1 cellular context compared by ENCODE assay signal in the genomic region with DNA sequence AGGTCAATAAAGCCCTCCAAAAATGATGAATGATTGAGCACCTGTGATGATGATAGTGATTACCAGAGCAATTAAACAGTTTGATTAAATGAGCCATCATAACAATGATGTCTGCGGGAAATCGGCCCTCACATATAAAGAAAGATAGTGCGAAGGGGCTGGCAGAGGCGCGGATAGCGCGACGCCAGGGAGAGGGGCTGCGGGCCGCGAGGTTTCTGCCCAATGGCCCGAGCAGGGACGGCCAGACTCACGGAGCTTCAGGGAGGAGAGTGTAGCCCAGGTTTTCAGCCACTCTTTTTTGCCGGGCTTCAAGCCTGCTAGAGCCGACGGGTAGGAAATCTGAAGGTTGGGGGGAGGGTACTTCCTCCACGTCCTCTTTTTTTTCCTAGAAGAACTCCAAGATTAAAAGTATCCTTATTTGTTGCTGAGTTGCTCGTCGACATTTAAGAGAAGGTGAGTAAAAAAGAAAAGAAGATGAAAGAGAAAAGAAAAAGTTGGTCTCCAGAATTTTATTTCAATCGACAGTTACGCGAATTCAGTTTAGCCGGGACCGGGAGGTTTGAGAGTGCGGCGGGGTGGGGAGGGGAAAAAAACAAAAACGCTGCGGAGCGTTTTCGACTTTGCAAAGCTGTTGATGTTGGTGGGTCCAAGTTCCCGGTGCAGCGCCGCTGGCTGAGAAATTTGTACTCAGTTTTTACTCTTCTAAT.
A peak's percentile ranks its signal among the peaks of the same experiment; 100 is the strongest.
TF ChIP-seq lines count a peak whose summit lies in the region.

No MANE protein-coding gene starts in this region.

TF ChIP-seq in HEK293, 187 proteins besides CTCF, POLR2A, EP300 and RAD21 (continued from another document and continues in another):
- TF ChIP-seq ZNF48 (tag by site-specific recombination; IDR thresholded peaks at IDR 0.05), result no peak
- no peak for TF ChIP-seq HOXA7 (CRISPR knock-in tag; IDR thresholded peaks at IDR 0.05; ENCODE audit: borderline replicate concordance)
- no peak for TF ChIP-seq ZNF350 (tag by site-specific recombination; IDR thresholded peaks at IDR 0.05)
- no peak for TF ChIP-seq ZNF266 (tag by site-specific recombination; IDR thresholded peaks at IDR 0.05; ENCODE audit: low read depth)
- TF ChIP-seq ZNF600 (tag by site-specific recombination; IDR thresholded peaks at IDR 0.05), result no peak
- TF ChIP-seq ZNF629 (tag by site-specific recombination; IDR thresholded peaks at IDR 0.05), result no peak
- no peak for TF ChIP-seq MYNN (tag by site-specific recombination; IDR thresholded peaks at IDR 0.05; ENCODE audit: borderline replicate concordance)
- TF ChIP-seq ZNF335 (tag by site-specific recombination; conservative IDR thresholded peaks at IDR 0.05), result peak; percentile 64
- no peak for TF ChIP-seq ZNF214 (tag by site-specific recombination; IDR thresholded peaks at IDR 0.05; ENCODE audit: borderline replicate concordance)
- no peak for TF ChIP-seq ZNF114 (tag by site-specific recombination; IDR thresholded peaks at IDR 0.05)
- TF ChIP-seq ZNF280C (tag by site-specific recombination; IDR thresholded peaks at IDR 0.05), result no peak
- TF ChIP-seq ZFP37 (tag by site-specific recombination; IDR thresholded peaks at IDR 0.05), result no peak
- no peak for TF ChIP-seq ZNF10 (tag by site-specific recombination; IDR thresholded peaks at IDR 0.05)
- no peak for TF ChIP-seq ZNF791 (tag by site-specific recombination; IDR thresholded peaks at IDR 0.05)
- TF ChIP-seq TCF7L2 (IDR thresholded peaks at IDR 0.05; ENCODE audit: borderline replicate concordance, low read depth, low read length), result no peak
- TF ChIP-seq GLIS2 (tag by site-specific recombination; IDR thresholded peaks at IDR 0.05), result no peak
- no peak for TF ChIP-seq PRDM6 (tag by site-specific recombination; IDR thresholded peaks at IDR 0.05)
- TF ChIP-seq ZNF394 (tag by site-specific recombination; IDR thresholded peaks at IDR 0.05; ENCODE audit: borderline replicate concordance), result no peak
- TF ChIP-seq GFI1B (tag by site-specific recombination; IDR thresholded peaks at IDR 0.05), result no peak
- TF ChIP-seq, protein P1, sequence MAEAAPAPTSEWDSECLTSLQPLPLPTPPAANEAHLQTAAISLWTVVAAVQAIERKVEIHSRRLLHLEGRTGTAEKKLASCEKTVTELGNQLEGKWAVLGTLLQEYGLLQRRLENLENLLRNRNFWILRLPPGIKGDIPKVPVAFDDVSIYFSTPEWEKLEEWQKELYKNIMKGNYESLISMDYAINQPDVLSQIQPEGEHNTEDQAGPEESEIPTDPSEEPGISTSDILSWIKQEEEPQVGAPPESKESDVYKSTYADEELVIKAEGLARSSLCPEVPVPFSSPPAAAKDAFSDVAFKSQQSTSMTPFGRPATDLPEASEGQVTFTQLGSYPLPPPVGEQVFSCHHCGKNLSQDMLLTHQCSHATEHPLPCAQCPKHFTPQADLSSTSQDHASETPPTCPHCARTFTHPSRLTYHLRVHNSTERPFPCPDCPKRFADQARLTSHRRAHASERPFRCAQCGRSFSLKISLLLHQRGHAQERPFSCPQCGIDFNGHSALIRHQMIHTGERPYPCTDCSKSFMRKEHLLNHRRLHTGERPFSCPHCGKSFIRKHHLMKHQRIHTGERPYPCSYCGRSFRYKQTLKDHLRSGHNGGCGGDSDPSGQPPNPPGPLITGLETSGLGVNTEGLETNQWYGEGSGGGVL (tag by site-specific recombination; IDR thresholded peaks at IDR 0.05), result peak; percentile 22; the same call in 1 of the 2 replicates
- no peak for TF ChIP-seq REPIN1 (tag by site-specific recombination; IDR thresholded peaks at IDR 0.05; ENCODE audit: low read depth)
- no peak for TF ChIP-seq SCRT1 (tag by site-specific recombination; IDR thresholded peaks at IDR 0.05; ENCODE audit: borderline replicate concordance)
- no peak for TF ChIP-seq BCL11B (tag by site-specific recombination; IDR thresholded peaks at IDR 0.05; ENCODE audit: low read depth)
- TF ChIP-seq KLF1 (tag by site-specific recombination; IDR thresholded peaks at IDR 0.05), result no peak
- TF ChIP-seq, protein P2, sequence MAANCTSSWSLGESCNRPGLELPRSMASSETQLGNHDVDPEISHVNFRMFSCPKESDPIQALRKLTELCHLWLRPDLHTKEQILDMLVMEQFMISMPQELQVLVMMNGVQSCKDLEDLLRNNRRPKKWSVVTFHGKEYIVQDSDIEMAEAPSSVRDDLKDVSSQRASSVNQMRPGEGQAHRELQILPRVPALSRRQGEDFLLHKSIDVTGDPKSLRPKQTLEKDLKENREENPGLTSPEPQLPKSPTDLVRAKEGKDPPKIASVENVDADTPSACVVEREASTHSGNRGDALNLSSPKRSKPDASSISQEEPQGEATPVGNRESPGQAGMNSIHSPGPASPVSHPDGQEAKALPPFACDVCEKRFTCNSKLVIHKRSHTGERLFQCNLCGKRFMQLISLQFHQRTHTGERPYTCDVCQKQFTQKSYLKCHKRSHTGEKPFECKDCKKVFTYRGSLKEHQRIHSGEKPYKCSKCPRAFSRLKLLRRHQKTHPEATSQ (tag by site-specific recombination; IDR thresholded peaks at IDR 0.05), result no peak
- no peak for TF ChIP-seq ZNF555 (tag by site-specific recombination; conservative IDR thresholded peaks at IDR 0.05)
- no peak for TF ChIP-seq ZNF202 (tag by site-specific recombination; IDR thresholded peaks at IDR 0.05; ENCODE audit: borderline replicate concordance)
- no peak for TF ChIP-seq ZNF433 (tag by site-specific recombination; IDR thresholded peaks at IDR 0.05; ENCODE audit: low read depth)
- TF ChIP-seq ZNF37A (tag by site-specific recombination; IDR thresholded peaks at IDR 0.05), result no peak
- no peak for TF ChIP-seq ZNF23 (tag by site-specific recombination; IDR thresholded peaks at IDR 0.05; ENCODE audit: borderline replicate concordance)
- TF ChIP-seq ZNF341 (tag by site-specific recombination; IDR thresholded peaks at IDR 0.05; ENCODE audit: low read depth), result peak; percentile 30; the same call in 1 of the 2 replicates
- TF ChIP-seq ZNF354C (tag by site-specific recombination; IDR thresholded peaks at IDR 0.05; ENCODE audit: borderline replicate concordance, low read depth), result no peak
- TF ChIP-seq ZNF311 (tag by site-specific recombination; IDR thresholded peaks at IDR 0.05; ENCODE audit: borderline replicate concordance), result no peak
- no peak for TF ChIP-seq MEIS1 (CRISPR knock-in tag; IDR thresholded peaks at IDR 0.05; ENCODE audit: borderline replicate concordance)
- TF ChIP-seq ZSCAN16 (tag by site-specific recombination; IDR thresholded peaks at IDR 0.05), result no peak
- TF ChIP-seq ZFP3 (tag by site-specific recombination; IDR thresholded peaks at IDR 0.05; ENCODE audit: low read depth), result no peak
- TF ChIP-seq ZNF501 (tag by site-specific recombination; IDR thresholded peaks at IDR 0.05), result 0 out of 2 replicates have a peak, but pooled peaks have one; percentile 23
- no peak for TF ChIP-seq ZNF18 (tag by site-specific recombination; IDR thresholded peaks at IDR 0.05)
- TF ChIP-seq WT1 (tag by site-specific recombination; IDR thresholded peaks at IDR 0.05), result peak; percentile 27; the same call in 1 of the 2 replicates
- 0 out of 2 replicates have a peak, but pooled peaks have one; percentile 34 for TF ChIP-seq ZNF366 (tag by site-specific recombination; conservative IDR thresholded peaks at IDR 0.05)
- no peak for TF ChIP-seq ZNF19 (tag by site-specific recombination; IDR thresholded peaks at IDR 0.05; ENCODE audit: low read depth)
- no peak for TF ChIP-seq ZNF292 (tag by site-specific recombination; IDR thresholded peaks at IDR 0.05; ENCODE audit: borderline replicate concordance, low read depth)
- TF ChIP-seq ZNF561 (tag by site-specific recombination; IDR thresholded peaks at IDR 0.05; ENCODE audit: borderline replicate concordance), result no peak
- no peak for TF ChIP-seq SP7 (tag by site-specific recombination; IDR thresholded peaks at IDR 0.05)
- TF ChIP-seq ZNF121 (tag by site-specific recombination; IDR thresholded peaks at IDR 0.05), result 0 out of 2 replicates have a peak, but pooled peaks have one; percentile 8
- TF ChIP-seq, protein P3, sequence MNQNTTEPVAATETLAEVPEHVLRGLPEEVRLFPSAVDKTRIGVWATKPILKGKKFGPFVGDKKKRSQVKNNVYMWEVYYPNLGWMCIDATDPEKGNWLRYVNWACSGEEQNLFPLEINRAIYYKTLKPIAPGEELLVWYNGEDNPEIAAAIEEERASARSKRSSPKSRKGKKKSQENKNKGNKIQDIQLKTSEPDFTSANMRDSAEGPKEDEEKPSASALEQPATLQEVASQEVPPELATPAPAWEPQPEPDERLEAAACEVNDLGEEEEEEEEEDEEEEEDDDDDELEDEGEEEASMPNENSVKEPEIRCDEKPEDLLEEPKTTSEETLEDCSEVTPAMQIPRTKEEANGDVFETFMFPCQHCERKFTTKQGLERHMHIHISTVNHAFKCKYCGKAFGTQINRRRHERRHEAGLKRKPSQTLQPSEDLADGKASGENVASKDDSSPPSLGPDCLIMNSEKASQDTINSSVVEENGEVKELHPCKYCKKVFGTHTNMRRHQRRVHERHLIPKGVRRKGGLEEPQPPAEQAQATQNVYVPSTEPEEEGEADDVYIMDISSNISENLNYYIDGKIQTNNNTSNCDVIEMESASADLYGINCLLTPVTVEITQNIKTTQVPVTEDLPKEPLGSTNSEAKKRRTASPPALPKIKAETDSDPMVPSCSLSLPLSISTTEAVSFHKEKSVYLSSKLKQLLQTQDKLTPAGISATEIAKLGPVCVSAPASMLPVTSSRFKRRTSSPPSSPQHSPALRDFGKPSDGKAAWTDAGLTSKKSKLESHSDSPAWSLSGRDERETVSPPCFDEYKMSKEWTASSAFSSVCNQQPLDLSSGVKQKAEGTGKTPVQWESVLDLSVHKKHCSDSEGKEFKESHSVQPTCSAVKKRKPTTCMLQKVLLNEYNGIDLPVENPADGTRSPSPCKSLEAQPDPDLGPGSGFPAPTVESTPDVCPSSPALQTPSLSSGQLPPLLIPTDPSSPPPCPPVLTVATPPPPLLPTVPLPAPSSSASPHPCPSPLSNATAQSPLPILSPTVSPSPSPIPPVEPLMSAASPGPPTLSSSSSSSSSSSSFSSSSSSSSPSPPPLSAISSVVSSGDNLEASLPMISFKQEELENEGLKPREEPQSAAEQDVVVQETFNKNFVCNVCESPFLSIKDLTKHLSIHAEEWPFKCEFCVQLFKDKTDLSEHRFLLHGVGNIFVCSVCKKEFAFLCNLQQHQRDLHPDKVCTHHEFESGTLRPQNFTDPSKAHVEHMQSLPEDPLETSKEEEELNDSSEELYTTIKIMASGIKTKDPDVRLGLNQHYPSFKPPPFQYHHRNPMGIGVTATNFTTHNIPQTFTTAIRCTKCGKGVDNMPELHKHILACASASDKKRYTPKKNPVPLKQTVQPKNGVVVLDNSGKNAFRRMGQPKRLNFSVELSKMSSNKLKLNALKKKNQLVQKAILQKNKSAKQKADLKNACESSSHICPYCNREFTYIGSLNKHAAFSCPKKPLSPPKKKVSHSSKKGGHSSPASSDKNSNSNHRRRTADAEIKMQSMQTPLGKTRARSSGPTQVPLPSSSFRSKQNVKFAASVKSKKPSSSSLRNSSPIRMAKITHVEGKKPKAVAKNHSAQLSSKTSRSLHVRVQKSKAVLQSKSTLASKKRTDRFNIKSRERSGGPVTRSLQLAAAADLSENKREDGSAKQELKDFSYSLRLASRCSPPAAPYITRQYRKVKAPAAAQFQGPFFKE (tag by site-specific recombination; IDR thresholded peaks at IDR 0.05; ENCODE audit: borderline replicate concordance), result no peak
- no peak for TF ChIP-seq RBAK (tag by site-specific recombination; IDR thresholded peaks at IDR 0.05)
- TF ChIP-seq, protein P4, sequence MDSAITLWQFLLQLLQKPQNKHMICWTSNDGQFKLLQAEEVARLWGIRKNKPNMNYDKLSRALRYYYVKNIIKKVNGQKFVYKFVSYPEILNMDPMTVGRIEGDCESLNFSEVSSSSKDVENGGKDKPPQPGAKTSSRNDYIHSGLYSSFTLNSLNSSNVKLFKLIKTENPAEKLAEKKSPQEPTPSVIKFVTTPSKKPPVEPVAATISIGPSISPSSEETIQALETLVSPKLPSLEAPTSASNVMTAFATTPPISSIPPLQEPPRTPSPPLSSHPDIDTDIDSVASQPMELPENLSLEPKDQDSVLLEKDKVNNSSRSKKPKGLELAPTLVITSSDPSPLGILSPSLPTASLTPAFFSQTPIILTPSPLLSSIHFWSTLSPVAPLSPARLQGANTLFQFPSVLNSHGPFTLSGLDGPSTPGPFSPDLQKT (IDR thresholded peaks at IDR 0.05; ENCODE audit: borderline replicate concordance, low read depth, low read length), result no peak
